Comparison of ENCODE assay signal across 36 cellular contexts in genomic region chr16:53357955-53358354, GRCh38.
"Had no signal": no experiment of that assay in that cellular context is flagged by ENCODE, and none has a peak within 500 bp of the region (broad histone marks: within the 10 kb centered on the region; RNA-seq: fewer than 3 reads in every experiment).

No MANE protein-coding gene starts in this region.

- FAIRE-seq: astrocyte, bronchial epithelial cell, TTC549 had no signal

- H3K9me3 ChIP-seq: adrenal gland had no signal

- DNase-seq: activated B cell treated with CpG ODN at 0.5 μM for 24 hours; activated CD4-positive, alpha-beta memory T cell treated with anti-CD3 and anti-CD28 coated beads for 36 hours; activated CD4-positive, alpha-beta T cell treated with anti-CD3 and anti-CD28 coated beads for 4 hours; activated CD4-positive, alpha-beta T cell treated with anti-CD3 and anti-CD28 coated beads, Interleukin-2, amount 10 ng/mL, durations not matched to agents 24 days and 14 days; activated CD4-positive, alpha-beta T cell treated with anti-CD3 and anti-CD28 coated beads, Interleukin-2, amount 50 U/mL, for 1 hour; activated CD4-positive, alpha-beta T cell treated with anti-CD3 and anti-CD28 coated beads, Interleukin-2, amount 50 U/mL, for 4 hours; activated CD4-positive, CD25-positive, alpha-beta regulatory T cell treated with anti-CD3 and anti-CD28 coated beads, Interleukin-2, amount 50 U/mL, for 72 hours; activated CD8-positive, alpha-beta memory T cell treated with anti-CD3 and anti-CD28 coated beads, Interleukin-2, amount 50 U/mL, for 4 hours; activated CD8-positive, alpha-beta T cell treated with anti-CD3 and anti-CD28 coated beads for 36 hours; activated effector memory CD4-positive, alpha-beta T cell treated with anti-CD3 and anti-CD28 coated beads, Interleukin-2, amount 50 U/mL, for 16 hours; activated naive CD4-positive, alpha-beta T cell treated with anti-CD3 and anti-CD28 coated beads, Interleukin-2, amount 10 ng/mL, durations not matched to agents 7 days and 5 days; activated naive CD4-positive, alpha-beta T cell treated with Interleukin-2 at 50 U/mL for 16 hours; activated naive CD8-positive, alpha-beta T cell treated with anti-CD3 and anti-CD28 coated beads, Interleukin-2, amount 10 ng/mL, durations not matched to agents 7 days and 5 days; activated T-cell treated with anti-CD3 and anti-CD28 coated beads for 4 hours; activated T-cell treated with anti-CD3 and anti-CD28 coated beads, Interleukin-2, amount 50 U/mL, for 1 hour; activated T-cell treated with anti-CD3 and anti-CD28 coated beads, Interleukin-2, amount 50 U/mL, for 4 hours; activated T-cell treated with anti-CD3 and anti-CD28 coated beads, Interleukin-2, amount 50 U/mL, for 72 hours; adrenal gland; amniotic stem cell; aorta; caudate nucleus; T-helper 1 cell; T-helper 2 cell; T-helper 9 cell had no signal

- H3K36me3 Mint-ChIP-seq: activated CD4-positive, alpha-beta memory T cell treated with anti-CD3 and anti-CD28 coated beads for 36 hours; activated naive CD4-positive, alpha-beta T cell treated with anti-CD3 and anti-CD28 coated beads, Interleukin-2, amount 10 ng/mL, durations not matched to agents 7 days and 5 days; activated naive CD4-positive, alpha-beta T cell treated with anti-CD3 and anti-CD28 coated beads, Interleukin-2, amount 50 U/mL, for 24 hours; activated naive CD8-positive, alpha-beta T cell; activated naive CD8-positive, alpha-beta T cell treated with anti-CD3 and anti-CD28 coated beads, Interleukin-2, amount 10 ng/mL, durations not matched to agents 7 days and 5 days; brain had no signal

- H3K27me3 ChIP-seq: adrenal gland had no signal

- H3K9me3 Mint-ChIP-seq: activated B cell treated with CpG ODN at 0.5 μM for 24 hours; activated CD4-positive, alpha-beta memory T cell treated with anti-CD3 and anti-CD28 coated beads for 36 hours; activated CD4-positive, alpha-beta T cell treated with anti-CD3 and anti-CD28 coated beads, Interleukin-2, amount 10 ng/mL, durations not matched to agents 24 days and 14 days; activated CD8-positive, alpha-beta T cell treated with anti-CD3 and anti-CD28 coated beads for 36 hours; activated naive CD4-positive, alpha-beta T cell treated with anti-CD3 and anti-CD28 coated beads, Interleukin-2, amount 10 ng/mL, durations not matched to agents 7 days and 5 days; activated naive CD4-positive, alpha-beta T cell treated with anti-CD3 and anti-CD28 coated beads, Interleukin-2, amount 50 U/mL, for 24 hours; activated naive CD8-positive, alpha-beta T cell treated with anti-CD3 and anti-CD28 coated beads, Interleukin-2, amount 10 ng/mL, durations not matched to agents 7 days and 5 days; activated T-cell treated with anti-CD3 and anti-CD28 coated beads, Interleukin-2, amount 50 U/mL, for 4 hours; activated T-cell treated with anti-CD3 and anti-CD28 coated beads, Interleukin-2, amount 50 U/mL, for 72 hours; activated T-helper 1 cell treated with anti-CD3 and anti-CD28 coated beads, Interleukin-12 subunit alpha, Interleukin-12 subunit beta, Interleukin-2, Interleukin-4 antibody, amounts not matched to agents 30 ng/mL and 10 ng/mL and 1 ng/mL, durations not matched to agents 14 hours and 24 hours and 36 hours; activated T-helper 17 cell treated with anti-CD3 and anti-CD28 coated beads, Interleukin-2, amount 50 U/mL, for 72 hours; brain; T-helper 1 cell treated with Interleukin-12 subunit alpha and Interleukin-12 subunit beta and Interleukin-4 antibody, amounts not matched to agents 30 μg/mL and 1 μg/mL, for 36 hours; T-helper 2 cell treated with Interferon-gamma antibody and Interleukin-4, amounts not matched to agents 5 μg/mL and 100 μg/mL, for 36 hours had no signal

- H3K4me1 ChIP-seq: adrenal gland had no signal

- H3K27ac ChIP-seq: adrenal gland, cardiac muscle cell, VCaP had no signal

- H3K4me3 ChIP-seq: adrenal gland, cardiac muscle cell had no signal

- H3K4me1 Mint-ChIP-seq: activated CD4-positive, alpha-beta T cell treated with anti-CD3 and anti-CD28 coated beads, Interleukin-2, amount 10 ng/mL, durations not matched to agents 24 days and 14 days; activated naive CD4-positive, alpha-beta T cell treated with anti-CD3 and anti-CD28 coated beads, Interleukin-2, amount 50 U/mL, for 24 hours; brain had no signal

- H3K36me3 ChIP-seq: adrenal gland, cardiac muscle cell had no signal

- H3K27ac Mint-ChIP-seq: activated B cell treated with CpG ODN at 0.5 μM for 24 hours; activated CD4-positive, alpha-beta memory T cell treated with anti-CD3 and anti-CD28 coated beads for 36 hours; activated CD4-positive, alpha-beta T cell treated with anti-CD3 and anti-CD28 coated beads, Interleukin-2, amount 10 ng/mL, durations not matched to agents 24 days and 14 days; activated CD8-positive, alpha-beta T cell treated with anti-CD3 and anti-CD28 coated beads for 36 hours; activated naive CD4-positive, alpha-beta T cell treated with anti-CD3 and anti-CD28 coated beads, Interleukin-2, amount 10 ng/mL, durations not matched to agents 7 days and 5 days; activated naive CD4-positive, alpha-beta T cell treated with anti-CD3 and anti-CD28 coated beads, Interleukin-2, amount 50 U/mL, for 24 hours; activated naive CD8-positive, alpha-beta T cell; activated T-cell treated with anti-CD3 and anti-CD28 coated beads, Interleukin-2, amount 50 U/mL, for 72 hours; activated T-helper 1 cell treated with anti-CD3 and anti-CD28 coated beads, Interleukin-12 subunit alpha, Interleukin-12 subunit beta, Interleukin-2, Interleukin-4 antibody, amounts not matched to agents 30 ng/mL and 10 ng/mL and 1 ng/mL, durations not matched to agents 14 hours and 24 hours and 36 hours; activated T-helper 17 cell treated with anti-CD3 and anti-CD28 coated beads, Interleukin-2, amount 50 U/mL, for 72 hours; brain; T-helper 1 cell treated with Interleukin-12 subunit alpha and Interleukin-12 subunit beta and Interleukin-4 antibody, amounts not matched to agents 30 μg/mL and 1 μg/mL, for 36 hours; T-helper 2 cell treated with Interferon-gamma antibody and Interleukin-4, amounts not matched to agents 5 μg/mL and 100 μg/mL, for 36 hours had no signal

- H3K4me3 Mint-ChIP-seq: activated CD4-positive, alpha-beta memory T cell treated with anti-CD3 and anti-CD28 coated beads for 36 hours; activated CD4-positive, alpha-beta T cell treated with anti-CD3 and anti-CD28 coated beads, Interleukin-2, amount 10 ng/mL, durations not matched to agents 24 days and 14 days; activated CD8-positive, alpha-beta T cell treated with anti-CD3 and anti-CD28 coated beads for 36 hours; activated naive CD4-positive, alpha-beta T cell treated with anti-CD3 and anti-CD28 coated beads, Interleukin-2, amount 10 ng/mL, durations not matched to agents 7 days and 5 days; activated naive CD4-positive, alpha-beta T cell treated with anti-CD3 and anti-CD28 coated beads, Interleukin-2, amount 50 U/mL, for 24 hours; activated naive CD8-positive, alpha-beta T cell; activated naive CD8-positive, alpha-beta T cell treated with anti-CD3 and anti-CD28 coated beads, Interleukin-2, amount 10 ng/mL, durations not matched to agents 7 days and 5 days; activated T-cell treated with anti-CD3 and anti-CD28 coated beads, Interleukin-2, amount 50 U/mL, for 4 hours; activated T-helper 1 cell treated with anti-CD3 and anti-CD28 coated beads, Interleukin-12 subunit alpha, Interleukin-12 subunit beta, Interleukin-2, Interleukin-4 antibody, amounts not matched to agents 30 ng/mL and 10 ng/mL and 1 ng/mL, durations not matched to agents 14 hours and 24 hours and 36 hours; activated T-helper 17 cell treated with anti-CD3 and anti-CD28 coated beads, Interleukin-2, amount 50 U/mL, for 72 hours; brain; T-helper 1 cell treated with Interleukin-12 subunit alpha and Interleukin-12 subunit beta and Interleukin-4 antibody, amounts not matched to agents 30 μg/mL and 1 μg/mL, for 36 hours; T-helper 2 cell treated with Interferon-gamma antibody and Interleukin-4, amounts not matched to agents 5 μg/mL and 100 μg/mL, for 36 hours had no signal

- ATAC-seq: activated CD8-positive, alpha-beta T cell treated with anti-CD3 and anti-CD28 coated beads for 36 hours; activated T-cell treated with anti-CD3 and anti-CD28 coated beads, Interleukin-2, amount 50 U/mL, for 4 hours; activated T-cell treated with anti-CD3 and anti-CD28 coated beads, Interleukin-2, amount 50 U/mL, for 72 hours; activated T-helper 17 cell treated with anti-CD3 and anti-CD28 coated beads, Interleukin-2, amount 50 U/mL, for 72 hours had no signal
